Comparison of ENCODE assay signal across 14 cellular contexts in genomic region chr13:51324714-51325440, GRCh38. TPM values are rescaled to one million over a fixed set of nuclear protein-coding genes. Genes with fewer than 3 reads are reported as not detected.
A peak's percentile ranks its signal among the peaks of the same experiment; 100 is the strongest.
DNase-seq lines count a peak whose midpoint lies in the region; ATAC-seq and TF ChIP-seq lines count a peak whose summit lies in the region.
"Had no signal": no experiment of that assay in that cellular context is flagged by ENCODE, and none has a peak within 500 bp of the region (broad histone marks: within the 10 kb centered on the region; RNA-seq: fewer than 3 reads in every experiment).

No MANE protein-coding gene starts in this region.

- ATAC-seq in GM21423 (IDR thresholded peaks at IDR 0.05; ENCODE audit: unreplicated experiment) (peak; percentile 67), HG03469 (IDR thresholded peaks at IDR 0.05; ENCODE audit: unreplicated experiment) (no peak), SK-N-SH treated with all-trans-retinoic acid at 6 μM for 48 hours (no peak)
- ATAC-seq: activated naive CD4-positive, alpha-beta T cell treated with anti-CD3 and anti-CD28 coated beads, Interleukin-2, amount 50 U/mL, for 72 hours had no signal

- H3K9me3 ChIP-seq in WERI-Rb-1 (ENCODE audit: severe bottlenecking) (no peaks in the 10 kb centered on the region), MG63 (no peaks in the 10 kb centered on the region)
- H3K9me3 ChIP-seq: esophagus squamous epithelium, prostate gland had no signal

- H3K4me3 ChIP-seq in WERI-Rb-1 (ENCODE audit: low read depth, low read length) (no peak overlapping the region), MG63 (no peak overlapping the region)
- H3K4me3 ChIP-seq: esophagus squamous epithelium, prostate gland had no signal

- H3K36me3 ChIP-seq in WERI-Rb-1 (no peaks in the 10 kb centered on the region), MG63 (no peaks in the 10 kb centered on the region)
- H3K36me3 ChIP-seq: esophagus squamous epithelium, prostate gland had no signal

- no peak for TF ChIP-seq CTCF in WERI-Rb-1 (IDR thresholded peaks at IDR 0.05; ENCODE audit: low read depth, low read length)

- H3K27ac ChIP-seq in WERI-Rb-1 = no peak overlapping the region
- H3K27ac ChIP-seq: esophagus squamous epithelium, prostate gland had no signal

- H3K27me3 ChIP-seq in WERI-Rb-1 (ENCODE audit: insufficient read depth, low read depth, severe bottlenecking) (no peaks in the 10 kb centered on the region), MG63 (no peaks in the 10 kb centered on the region)
- H3K27me3 ChIP-seq: esophagus squamous epithelium had no signal

- DNase-seq in ELF-1 (ENCODE audit: low read depth, low spot score) = peak; percentile 23
- DNase-seq in NCI-H1092 (lab: John Stamatoyannopoulos, UW) = peak; percentile 45
- peak; percentile 37 for DNase-seq in iPS-NIHi11 (ENCODE audit: low spot score)
- DNase-seq in WERI-Rb-1 = no peak
- DNase-seq in MG63 = no peak
- DNase-seq: ACHN, esophagus squamous epithelium, NCI-H2081 treated with DMSO at 0.1 percent for 48 hours had no signal

TF ChIP-seq in SK-N-SH treated with all-trans-retinoic acid at 6 μM for 48 hours, 23 proteins besides CTCF, POLR2A, EP300 and RAD21:
- TF ChIP-seq TOX (CRISPR knock-in tag; IDR thresholded peaks at IDR 0.05; ENCODE audit: borderline replicate concordance) (no peak), TCF4 (CRISPR knock-in tag; IDR thresholded peaks at IDR 0.05; ENCODE audit: borderline replicate concordance) (no peak), ESRRG (CRISPR knock-in tag; IDR thresholded peaks at IDR 0.05) (no peak), ZNF565 (CRISPR knock-in tag; conservative IDR thresholded peaks at IDR 0.05; ENCODE audit: low read depth) (no peak), BACH2 (CRISPR knock-in tag; IDR thresholded peaks at IDR 0.05; ENCODE audit: borderline replicate concordance) (no peak), RARB (CRISPR knock-in tag; IDR thresholded peaks at IDR 0.05) (no peak), CSDC2 (CRISPR knock-in tag; IDR thresholded peaks at IDR 0.05) (no peak), ZNF8 (CRISPR knock-in tag; IDR thresholded peaks at IDR 0.05) (no peak), OSR1 (CRISPR knock-in tag; IDR thresholded peaks at IDR 0.05) (no peak), ARNTL (CRISPR knock-in tag; IDR thresholded peaks at IDR 0.05; ENCODE audit: borderline replicate concordance, low read depth) (no peak), TSHZ2 (CRISPR knock-in tag; IDR thresholded peaks at IDR 0.05) (no peak), ZFP30 (CRISPR knock-in tag; IDR thresholded peaks at IDR 0.05) (no peak)
- TF ChIP-seq, protein P1, sequence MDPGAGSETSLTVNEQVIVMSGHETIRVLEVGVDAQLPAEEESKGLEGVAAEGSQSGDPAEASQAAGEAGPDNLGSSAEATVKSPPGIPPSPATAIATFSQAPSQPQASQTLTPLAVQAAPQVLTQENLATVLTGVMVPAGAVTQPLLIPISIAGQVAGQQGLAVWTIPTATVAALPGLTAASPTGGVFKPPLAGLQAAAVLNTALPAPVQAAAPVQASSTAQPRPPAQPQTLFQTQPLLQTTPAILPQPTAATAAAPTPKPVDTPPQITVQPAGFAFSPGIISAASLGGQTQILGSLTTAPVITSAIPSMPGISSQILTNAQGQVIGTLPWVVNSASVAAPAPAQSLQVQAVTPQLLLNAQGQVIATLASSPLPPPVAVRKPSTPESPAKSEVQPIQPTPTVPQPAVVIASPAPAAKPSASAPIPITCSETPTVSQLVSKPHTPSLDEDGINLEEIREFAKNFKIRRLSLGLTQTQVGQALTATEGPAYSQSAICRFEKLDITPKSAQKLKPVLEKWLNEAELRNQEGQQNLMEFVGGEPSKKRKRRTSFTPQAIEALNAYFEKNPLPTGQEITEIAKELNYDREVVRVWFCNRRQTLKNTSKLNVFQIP (CRISPR knock-in tag; IDR thresholded peaks at IDR 0.05; ENCODE audit: borderline replicate concordance, low read depth) = no peak
- TF ChIP-seq, protein P2, sequence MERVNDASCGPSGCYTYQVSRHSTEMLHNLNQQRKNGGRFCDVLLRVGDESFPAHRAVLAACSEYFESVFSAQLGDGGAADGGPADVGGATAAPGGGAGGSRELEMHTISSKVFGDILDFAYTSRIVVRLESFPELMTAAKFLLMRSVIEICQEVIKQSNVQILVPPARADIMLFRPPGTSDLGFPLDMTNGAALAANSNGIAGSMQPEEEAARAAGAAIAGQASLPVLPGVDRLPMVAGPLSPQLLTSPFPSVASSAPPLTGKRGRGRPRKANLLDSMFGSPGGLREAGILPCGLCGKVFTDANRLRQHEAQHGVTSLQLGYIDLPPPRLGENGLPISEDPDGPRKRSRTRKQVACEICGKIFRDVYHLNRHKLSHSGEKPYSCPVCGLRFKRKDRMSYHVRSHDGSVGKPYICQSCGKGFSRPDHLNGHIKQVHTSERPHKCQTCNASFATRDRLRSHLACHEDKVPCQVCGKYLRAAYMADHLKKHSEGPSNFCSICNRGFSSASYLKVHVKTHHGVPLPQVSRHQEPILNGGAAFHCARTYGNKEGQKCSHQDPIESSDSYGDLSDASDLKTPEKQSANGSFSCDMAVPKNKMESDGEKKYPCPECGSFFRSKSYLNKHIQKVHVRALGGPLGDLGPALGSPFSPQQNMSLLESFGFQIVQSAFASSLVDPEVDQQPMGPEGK (CRISPR knock-in tag; IDR thresholded peaks at IDR 0.05; ENCODE audit: borderline replicate concordance) = no peak
- TF ChIP-seq, protein P3, sequence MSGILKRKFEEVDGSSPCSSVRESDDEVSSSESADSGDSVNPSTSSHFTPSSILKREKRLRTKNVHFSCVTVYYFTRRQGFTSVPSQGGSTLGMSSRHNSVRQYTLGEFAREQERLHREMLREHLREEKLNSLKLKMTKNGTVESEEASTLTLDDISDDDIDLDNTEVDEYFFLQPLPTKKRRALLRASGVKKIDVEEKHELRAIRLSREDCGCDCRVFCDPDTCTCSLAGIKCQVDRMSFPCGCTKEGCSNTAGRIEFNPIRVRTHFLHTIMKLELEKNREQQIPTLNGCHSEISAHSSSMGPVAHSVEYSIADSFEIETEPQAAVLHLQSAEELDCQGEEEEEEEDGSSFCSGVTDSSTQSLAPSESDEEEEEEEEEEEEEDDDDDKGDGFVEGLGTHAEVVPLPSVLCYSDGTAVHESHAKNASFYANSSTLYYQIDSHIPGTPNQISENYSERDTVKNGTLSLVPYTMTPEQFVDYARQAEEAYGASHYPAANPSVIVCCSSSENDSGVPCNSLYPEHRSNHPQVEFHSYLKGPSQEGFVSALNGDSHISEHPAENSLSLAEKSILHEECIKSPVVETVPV (CRISPR knock-in tag; IDR thresholded peaks at IDR 0.05) = no peak
TF ChIP-seq in SK-N-SH treated with all-trans-retinoic acid at 6 μM for 48 hours: peak in this region for 0.

RNA-seq across cellular contexts. Expression of gene SERPINE3, which starts 14.6 kb away (rescaled TPM):
- total RNA-seq in MG63 (2014; rRNA removed; shearing (Covaris generic); ENCODE audit: low replicate concordance) = not detected in 2 replicates
- total RNA-seq: activated naive CD4-positive, alpha-beta T cell treated with anti-CD3 and anti-CD28 coated beads, Interleukin-2, amount 50 U/mL, for 72 hours; esophagus squamous epithelium; prostate gland; SK-MEL-5 had no signal

Comparison
In these comparisons a context has a peak if more than half of its experiments do, and no peak if none do; other contexts are left out.
1. DNase-seq: peak in ELF-1 (single experiment), NCI-H1092 (single experiment) and iPS-NIHi11 (single experiment); none in WERI-Rb-1 (single experiment) and MG63 (single experiment).